ENCODE assay signal across 14 cellular contexts in the genomic region with DNA sequence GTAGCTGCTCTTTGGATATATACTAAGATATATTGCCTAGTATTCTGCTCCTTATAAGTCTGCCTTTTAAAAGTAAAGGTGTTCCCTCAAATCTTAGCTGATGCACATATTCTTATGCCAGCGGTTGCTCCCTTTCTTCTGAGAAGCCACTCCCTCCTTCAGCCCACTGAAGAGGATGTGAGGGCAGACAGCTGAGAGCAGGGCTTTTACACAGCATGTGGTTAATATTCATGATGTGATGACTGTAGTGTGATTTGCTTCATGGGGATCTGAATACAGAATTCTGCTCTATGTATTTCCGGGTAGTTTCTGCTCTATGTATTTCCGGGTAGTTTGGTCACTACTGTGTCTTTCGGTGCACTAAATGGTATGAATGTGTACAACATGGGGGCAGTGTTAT.
DNase-seq lines count a peak whose midpoint lies in the region; ATAC-seq and TF ChIP-seq lines count a peak whose summit lies in the region.
"Had no signal": no experiment of that assay in that cellular context is flagged by ENCODE, and none has a peak within 500 bp of the region (broad histone marks: within the 10 kb centered on the region; RNA-seq: fewer than 3 reads in every experiment).

No MANE protein-coding gene starts in this region.

- no peak overlapping the region for H3K4me3 ChIP-seq in BLaER1 treated with 17β-estradiol and CSF1 and Interleukin-3, amounts not matched to agents 10 nM and 100 nM
- no peak overlapping the region for H3K4me3 ChIP-seq in IMR-90 (ENCODE audit: insufficient read depth, low read depth, low read length)
- H3K4me3 ChIP-seq in HAP-1: no peak overlapping the region
- H3K4me3 ChIP-seq: gastrocnemius medialis, right atrium auricular region had no signal

- no peak overlapping the region for H3K18ac ChIP-seq in IMR-90 (ENCODE audit: low read depth, low read length)

- no CpG with 5 or more reads among the region's 4 CpGs for WGBS in IMR-90 (ENCODE audit: extremely low coverage in 2 of 2, insufficient read length in 1 of 2), 2 experiments

- in situ Hi-C loops in IMR-90 (cut with MboI; ENCODE audit: low sequenced_read_pairs): no loop called here
- in situ Hi-C loops in HAP-1 (cut with MboI; ENCODE audit: low sequenced_read_pairs): no loop called here

- H4K5ac ChIP-seq in IMR-90 (ENCODE audit: low read depth, low read length): no peak overlapping the region

- H3K9me3 ChIP-seq in BLaER1 treated with 17β-estradiol and CSF1 and Interleukin-3, amounts not matched to agents 10 nM and 100 nM (replicated peaks in 1 of 11): peaks cover 0 to 9% (median 0%) of the 10 kb centered on the region in 11 experiments; a peak in 3 of 22 replicates
- H3K9me3 ChIP-seq in IMR-90 (ENCODE audit: control insufficient read depth, insufficient read depth, low read length): no peaks in the 10 kb centered on the region
- H3K9me3 ChIP-seq in HAP-1: no peaks in the 10 kb centered on the region
- H3K9me3 ChIP-seq: gastrocnemius medialis, right atrium auricular region had no signal

- H2BK15ac ChIP-seq in IMR-90 (ENCODE audit: low read depth, low read length): no peak overlapping the region

- no peaks in the 10 kb centered on the region for H3K27me3 ChIP-seq in BLaER1 treated with 17β-estradiol and CSF1 and Interleukin-3, amounts not matched to agents 10 nM and 100 nM
- no peaks in the 10 kb centered on the region for H3K27me3 ChIP-seq in IMR-90 (ENCODE audit: control insufficient read depth, insufficient read depth, low read length)
- H3K27me3 ChIP-seq in HAP-1 (ENCODE audit: low read depth): no peaks in the 10 kb centered on the region
- H3K27me3 ChIP-seq: gastrocnemius medialis, right atrium auricular region had no signal

- dilution Hi-C loops in IMR-90 (cut with HindIII; ENCODE audit: low sequenced_read_pairs, unreplicated experiment): no loop called here

- H3K4ac ChIP-seq in IMR-90 (ENCODE audit: low read depth, low read length): peak overlapping the region; percentile 25; the same call in 1 of the 2 replicates

- H3K4me1 Mint-ChIP-seq in activated CD8-positive, alpha-beta T cell treated with anti-CD3 and anti-CD28 coated beads, Interleukin-2, amount 10 ng/mL, durations not matched to agents 7 days and 5 days (ENCODE audit: low read depth): peaks cover 13% of the 10 kb centered on the region
- H3K4me1 Mint-ChIP-seq in progenitor cell of endocrine pancreas (ENCODE audit: low read depth): peaks cover 3% of the 10 kb centered on the region
- H3K4me1 Mint-ChIP-seq in nephron progenitor cell: no peaks in the 10 kb centered on the region
- H3K4me1 Mint-ChIP-seq: activated B cell treated with CpG ODN at 0.5 μM for 24 hours had no signal

- H3K27ac Mint-ChIP-seq in activated CD8-positive, alpha-beta T cell treated with anti-CD3 and anti-CD28 coated beads, Interleukin-2, amount 10 ng/mL, durations not matched to agents 7 days and 5 days: peak overlapping the region; percentile 73
- no peak overlapping the region for H3K27ac Mint-ChIP-seq in progenitor cell of endocrine pancreas
- no peak overlapping the region for H3K27ac Mint-ChIP-seq in nephron progenitor cell
- H3K27ac Mint-ChIP-seq: activated B cell treated with CpG ODN at 0.5 μM for 24 hours had no signal

- H4K91ac ChIP-seq in IMR-90 (ENCODE audit: insufficient read depth, low read depth, low read length): no peak overlapping the region

- no peak for TF ChIP-seq CTCF in IMR-90 (conservative IDR thresholded peaks at IDR 0.05; ENCODE audit: low read depth, low read length)
- TF ChIP-seq CTCF in progenitor cell of endocrine pancreas (IDR thresholded peaks at IDR 0.05; ENCODE audit: unreplicated experiment): no peak
- no peak for TF ChIP-seq CTCF in nephron progenitor cell (IDR thresholded peaks at IDR 0.05)

- no peaks in the 10 kb centered on the region for H3K27me3 Mint-ChIP-seq in activated CD8-positive, alpha-beta T cell treated with anti-CD3 and anti-CD28 coated beads, Interleukin-2, amount 10 ng/mL, durations not matched to agents 7 days and 5 days (ENCODE audit: low read depth)
- H3K27me3 Mint-ChIP-seq in progenitor cell of endocrine pancreas (no peaks in the 10 kb centered on the region), nephron progenitor cell (ENCODE audit: low read depth, poor library complexity) (no peaks in the 10 kb centered on the region)
- H3K27me3 Mint-ChIP-seq: activated B cell treated with CpG ODN at 0.5 μM for 24 hours had no signal

- H3K14ac ChIP-seq in IMR-90 (replicated peaks; ENCODE audit: low read depth, low read length): 0 out of 2 replicates have a peak overlapping the region, but pooled peaks have one; percentile 34

- H2BK5ac ChIP-seq in IMR-90 (ENCODE audit: low read depth, low read length, poor library complexity, severe bottlenecking): no peak overlapping the region

- no peak for DNase-seq in IMR-90
- DNase-seq in activated CD8-positive, alpha-beta T cell treated with anti-CD3 and anti-CD28 coated beads, Interleukin-2, amount 10 ng/mL, durations not matched to agents 7 days and 5 days: peak; percentile 62
- DNase-seq in myocyte (ENCODE audit: low read depth): peak; percentile 51
- DNase-seq in HAP-1 (ENCODE audit: low spot score in 2 of 2): no peak
- DNase-seq in activated effector memory CD4-positive, alpha-beta T cell treated with Interleukin-2 at 50 U/mL for 16 hours: no peak
- no peak for DNase-seq in progenitor cell of endocrine pancreas (ENCODE audit: low spot score, unreplicated experiment)
- DNase-seq in nephron progenitor cell: no peak
- DNase-seq: activated B cell treated with CpG ODN at 0.5 μM for 24 hours; C1 segment of cervical spinal cord; gastrocnemius medialis; stimulated activated CD4-positive, alpha-beta T cell treated with anti-CD3 and anti-CD28 coated beads, Interleukin-4, amount 100 ng/mL, for 4 hours; stimulated activated naive CD4-positive, alpha-beta T cell treated with Interleukin-2 at 50 U/mL for 16 hours had no signal

- H3K27ac ChIP-seq in BLaER1 treated with 17β-estradiol and CSF1 and Interleukin-3, amounts not matched to agents 10 nM and 100 nM: peak overlapping the region in 10 of 11 experiments; percentile 3 to 69 (median 58); a peak in 16 of 22 replicates
- no peak overlapping the region for H3K27ac ChIP-seq in IMR-90 (ENCODE audit: insufficient read depth, low read length)
- H3K27ac ChIP-seq: right atrium auricular region had no signal

- POLR2A ChIA-PET in IMR-90 (lab: Charles Lee; ENCODE audit: unreplicated experiment): no interaction called here
- POLR2A ChIA-PET in activated CD8-positive, alpha-beta T cell treated with anti-CD3 and anti-CD28 coated beads, Interleukin-2, amount 10 ng/mL, durations not matched to agents 7 days and 5 days (lab: Charles Lee): interaction anchor here (0.7 kb wide), 1 partner anchor 314 kb away, joined by 3 read pairs; no protein-coding TSS in a partner anchor

- no peaks in the 10 kb centered on the region; a peak in 1 of 22 replicates for H4K20me1 ChIP-seq in BLaER1 treated with 17β-estradiol and CSF1 and Interleukin-3, amounts not matched to agents 10 nM and 100 nM
- H4K20me1 ChIP-seq in IMR-90 (ENCODE audit: insufficient read depth, low read length): no peaks in the 10 kb centered on the region

- intact Hi-C loops in IMR-90 (cut with micrococcal nuclease): no loop called here

- no peak overlapping the region for H2BK20ac ChIP-seq in IMR-90 (ENCODE audit: low read depth, low read length)

- peak overlapping the region in 10 of 11 experiments; percentile 6 to 68 (median 56); a peak in 16 of 22 replicates for H3K4me2 ChIP-seq in BLaER1 treated with 17β-estradiol and CSF1 and Interleukin-3, amounts not matched to agents 10 nM and 100 nM
- H3K4me2 ChIP-seq in IMR-90 (ENCODE audit: low read depth, low read length): no peak overlapping the region

- peak overlapping the region in 1 of 11 experiments; percentile 18; a peak in 4 of 22 replicates for H3K9ac ChIP-seq in BLaER1 treated with 17β-estradiol and CSF1 and Interleukin-3, amounts not matched to agents 10 nM and 100 nM
- no peak overlapping the region for H3K9ac ChIP-seq in IMR-90 (ENCODE audit: low read depth, low read length)

- no peaks in the 10 kb centered on the region for H3K9me3 Mint-ChIP-seq in activated CD8-positive, alpha-beta T cell treated with anti-CD3 and anti-CD28 coated beads, Interleukin-2, amount 10 ng/mL, durations not matched to agents 7 days and 5 days (ENCODE audit: insufficient read depth)
- H3K9me3 Mint-ChIP-seq in progenitor cell of endocrine pancreas (ENCODE audit: low read depth): no peaks in the 10 kb centered on the region
- H3K9me3 Mint-ChIP-seq in nephron progenitor cell: peaks cover 3% of the 10 kb centered on the region
- H3K9me3 Mint-ChIP-seq: activated B cell treated with CpG ODN at 0.5 μM for 24 hours had no signal

- H3K56ac ChIP-seq in IMR-90 (ENCODE audit: extremely low read depth, insufficient read depth, low read length): no peak overlapping the region

- H2AK5ac ChIP-seq in IMR-90 (ENCODE audit: low read depth, low read length): no peak overlapping the region

- H4K8ac ChIP-seq in IMR-90 (ENCODE audit: low read depth in 2 of 2, low read length in 2 of 2): no peak overlapping the region

- no peak overlapping the region for H2AFZ ChIP-seq in IMR-90 (replicated peaks; ENCODE audit: low read length, poor library complexity)

- no peak; the same call in 1 of the 2 replicates for ATAC-seq in IMR-90 (ENCODE audit: low read depth)
- peak; percentile 96 for ATAC-seq in activated CD8-positive, alpha-beta T cell treated with anti-CD3 and anti-CD28 coated beads, Interleukin-2, amount 10 ng/mL, durations not matched to agents 7 days and 5 days
- ATAC-seq: gastrocnemius medialis had no signal

- peaks cover 24 to 60% (median 46%) of the 10 kb centered on the region in 11 experiments for H3K36me3 ChIP-seq in BLaER1 treated with 17β-estradiol and CSF1 and Interleukin-3, amounts not matched to agents 10 nM and 100 nM
- H3K36me3 ChIP-seq in IMR-90 (ENCODE audit: control insufficient read depth, insufficient read depth, low read length): no peaks in the 10 kb centered on the region; the same call in 1 of the 2 replicates
- H3K36me3 ChIP-seq in HAP-1 (replicated peaks): peaks cover 5% of the 10 kb centered on the region; the same call in 1 of the 2 replicates

- H2AK9ac ChIP-seq in IMR-90 (replicated peaks; ENCODE audit: low read depth, low read length, poor library complexity): no peak overlapping the region

- peaks cover 0 to 9% of the 10 kb centered on the region in 2 experiments; a peak in 2 of 4 replicates for H3K79me1 ChIP-seq in IMR-90 (ENCODE audit: low read depth in 1 of 2, low read length in 2 of 2)

- no peak overlapping the region for H3K4me3 Mint-ChIP-seq in activated CD8-positive, alpha-beta T cell treated with anti-CD3 and anti-CD28 coated beads, Interleukin-2, amount 10 ng/mL, durations not matched to agents 7 days and 5 days
- H3K4me3 Mint-ChIP-seq in progenitor cell of endocrine pancreas (ENCODE audit: low read depth) (no peak overlapping the region), nephron progenitor cell (no peak overlapping the region)
- H3K4me3 Mint-ChIP-seq: activated B cell treated with CpG ODN at 0.5 μM for 24 hours had no signal

- H2BK120ac ChIP-seq in IMR-90 (ENCODE audit: low read depth, low read length): no peak overlapping the region

- no peaks in the 10 kb centered on the region for H3K9me1 ChIP-seq in IMR-90 (ENCODE audit: insufficient read depth, low read length)

- H3K23ac ChIP-seq in IMR-90 (ENCODE audit: low read depth, low read length): 0 out of 2 replicates have a peak overlapping the region, but pooled peaks have one; percentile 68

- no TSS peak for BruUV-seq in IMR-90 (replicated peaks; lab: Mats Ljungman, UMichigan)

- H3K36me3 Mint-ChIP-seq in activated CD8-positive, alpha-beta T cell treated with anti-CD3 and anti-CD28 coated beads, Interleukin-2, amount 10 ng/mL, durations not matched to agents 7 days and 5 days (ENCODE audit: low read depth): peaks cover 13% of the 10 kb centered on the region
- H3K36me3 Mint-ChIP-seq in progenitor cell of endocrine pancreas (ENCODE audit: insufficient read depth): peaks cover 5% of the 10 kb centered on the region
- H3K36me3 Mint-ChIP-seq in nephron progenitor cell (ENCODE audit: low read depth): peaks cover 25% of the 10 kb centered on the region

- H3K4me1 ChIP-seq in BLaER1 treated with 17β-estradiol and CSF1 and Interleukin-3, amounts not matched to agents 10 nM and 100 nM: peaks cover 10 to 25% (median 17%) of the 10 kb centered on the region in 10 experiments
- peaks cover 7% of the 10 kb centered on the region; the same call in 1 of the 2 replicates for H3K4me1 ChIP-seq in IMR-90 (ENCODE audit: control insufficient read depth, insufficient read depth, low read length)
- H3K4me1 ChIP-seq in HAP-1: no peaks in the 10 kb centered on the region

- CTCF ChIA-PET in IMR-90 (lab: Yijun Ruan, JAX): interaction anchor here (0.6 kb wide), 1 partner anchor 516 kb away, joined by 4 read pairs; no protein-coding TSS in a partner anchor
- CTCF ChIA-PET in activated CD8-positive, alpha-beta T cell treated with anti-CD3 and anti-CD28 coated beads, Interleukin-2, amount 10 ng/mL, durations not matched to agents 7 days and 5 days (lab: Charles Lee): no interaction called here

- TF ChIP-seq RAD21 in IMR-90 (IDR thresholded peaks at IDR 0.05; ENCODE audit: low read length): no peak

- no peak for TF ChIP-seq POLR2A in IMR-90 (IDR thresholded peaks at IDR 0.05; ENCODE audit: low read depth, low read length)

Comparison
In these comparisons a context has a peak if more than half of its experiments do, and no peak if none do; other contexts are left out.
1. DNase-seq: peak in activated CD8-positive, alpha-beta T cell treated with anti-CD3 and anti-CD28 coated beads, Interleukin-2, amount 10 ng/mL, durations not matched to agents 7 days and 5 days (single experiment) and myocyte (single experiment); none in IMR-90 (single experiment), HAP-1 (0 of 2), activated effector memory CD4-positive, alpha-beta T cell treated with Interleukin-2 at 50 U/mL for 16 hours (single experiment), progenitor cell of endocrine pancreas (single experiment) and nephron progenitor cell (single experiment).